18 cellular contexts compared by ENCODE assay signal in genomic region chr13:112170823-112171569, GRCh38.
DNase-seq lines count a peak whose midpoint lies in the region; ATAC-seq, FAIRE-seq and TF ChIP-seq lines count a peak whose summit lies in the region.
"Had no signal": no experiment of that assay in that cellular context is flagged by ENCODE, and none has a peak within 500 bp of the region (broad histone marks: within the 10 kb centered on the region; RNA-seq: fewer than 3 reads in every experiment).

No MANE protein-coding gene starts in this region.

- no peaks in the 10 kb centered on the region for H3K23me2 ChIP-seq in H1 (ENCODE audit: low read depth, low read length)

- ATAC-seq in HepG2, result peak; percentile 35; the same call in 1 of the 3 replicates
- ATAC-seq: HCT116 had no signal

- H3K4me1 ChIP-seq in H1 (replicated peaks in 1 of 4; ENCODE audit: control insufficient read depth in 3 of 4, insufficient read depth in 4 of 4, low read length in 3 of 4) (peaks cover 0 to 2% (median under 1%) of the 10 kb centered on the region in 4 experiments; a peak in 3 of 7 replicates), HepG2 (ENCODE audit: insufficient read depth, low read length) (no peaks in the 10 kb centered on the region), neural progenitor cell (peaks cover 24% of the 10 kb centered on the region)

- CTCF ChIA-PET in H1 (lab: Charles Lee; ENCODE audit: partially characterized antibody), result interaction anchor here (0.7 to 1.6 kb wide), 5 partner anchors 9 to 636 kb away, joined by 3 to 6 read pairs (median 4); no protein-coding TSS in a partner anchor
- CTCF ChIA-PET in HepG2 (lab: Yijun Ruan, JAX; ENCODE audit: low intra/inter-chr PET ratio, low total read pairs), result no interaction called here
- CTCF ChIA-PET in Calu3 (lab: Charles Lee), result no interaction called here

- H3K79me2 ChIP-seq in H1 (ENCODE audit: control insufficient read depth in 1 of 2, insufficient read depth in 2 of 2, low read length in 2 of 2) (no peaks in the 10 kb centered on the region), HepG2 (ENCODE audit: insufficient read depth, low read length) (no peaks in the 10 kb centered on the region), neural progenitor cell (ENCODE audit: low read depth) (no peaks in the 10 kb centered on the region)

- no peaks in the 10 kb centered on the region for H4K20me1 ChIP-seq in H1 (replicated peaks in 1 of 2; ENCODE audit: control insufficient read depth in 1 of 2, insufficient read depth in 2 of 2, low read length in 2 of 2)
- no peaks in the 10 kb centered on the region for H4K20me1 ChIP-seq in HepG2 (ENCODE audit: insufficient read depth, low read length)
- no peaks in the 10 kb centered on the region for H4K20me1 ChIP-seq in neural progenitor cell (ENCODE audit: low read depth)

- no peak overlapping the region; the same call in 1 of the 2 replicates for H2BK5ac ChIP-seq in H1 (ENCODE audit: low read depth, low read length)

- 93% methylated on average over 15 of the region's 15 CpGs; no CpG with 5 or more reads in 1 of the 2 experiments for WGBS in H1 (ENCODE audit: extremely low coverage in 1 of 2, insufficient coverage in 1 of 2, insufficient read length in 1 of 2, insufficient replicate concordance in 2 of 2, low coverage in 1 of 2, low lambda C conversion rate in 2 of 2, missing lambda C conversion rate in 1 of 2), 2 experiments
- 30% methylated on average over 7 of the region's 15 CpGs for WGBS in HepG2 (ENCODE audit: low lambda C conversion rate)

- H3K4ac ChIP-seq in H1 (replicated peaks; ENCODE audit: insufficient read length, low read depth, low read length), result no peak overlapping the region

- no peak overlapping the region for H3K56ac ChIP-seq in H1 (replicated peaks; ENCODE audit: insufficient read length, low read depth, low read length)

- H3K27me3 ChIP-seq in H1 (replicated peaks in 1 of 4; ENCODE audit: control insufficient read depth in 3 of 4, extremely low read depth in 1 of 4, insufficient read depth in 3 of 4, low read length in 3 of 4) (no peaks in the 10 kb centered on the region; a peak in 1 of 7 replicates), HepG2 (ENCODE audit: control insufficient read depth in 1 of 2, insufficient read depth in 2 of 2, low read length in 2 of 2) (peaks cover 5 to 59% of the 10 kb centered on the region in 2 experiments; a peak in 4 of 5 replicates), neural progenitor cell (no peaks in the 10 kb centered on the region), H7 (ENCODE audit: control insufficient read depth, insufficient read depth, low read length) (no peaks in the 10 kb centered on the region; the same call in 1 of the 2 replicates)

- peaks cover 48% of the 10 kb centered on the region for H3K4me1 Mint-ChIP-seq in neural progenitor cell
- no peaks in the 10 kb centered on the region for H3K4me1 Mint-ChIP-seq in endothelial cell (ENCODE audit: unreplicated experiment)
- H3K4me1 Mint-ChIP-seq in Calu3 (ENCODE audit: low read depth, unreplicated experiment), result no peaks in the 10 kb centered on the region

- H3K18ac ChIP-seq in H1 (ENCODE audit: extremely low read depth, low read length), result 0 out of 2 replicates have a peak overlapping the region, but pooled peaks have one; percentile 2

- H3K27me3 Mint-ChIP-seq in neural progenitor cell (ENCODE audit: insufficient read depth, low read depth) (peaks cover 10% of the 10 kb centered on the region), endothelial cell (ENCODE audit: unreplicated experiment) (peaks cover 4% of the 10 kb centered on the region), Calu3 (ENCODE audit: unreplicated experiment) (no peaks in the 10 kb centered on the region)

- peak overlapping the region; percentile 0; the same call in 1 of the 2 replicates for H4K8ac ChIP-seq in H1 (ENCODE audit: extremely low read depth, insufficient read depth, low read length)

- intact Hi-C loops in HepG2 (cut with micrococcal nuclease; ENCODE audit: unreplicated experiment), result no loop called here
- intact Hi-C loops in Calu3 (cut with micrococcal nuclease; ENCODE audit: unreplicated experiment), result no loop called here

- POLR2A ChIA-PET in H1 (lab: Charles Lee; ENCODE audit: partially characterized antibody), result interaction anchor here (1.4 kb wide), 1 partner anchor 10 kb away, joined by 4 read pairs; no protein-coding TSS in a partner anchor
- POLR2A ChIA-PET in HepG2 (lab: Yijun Ruan, JAX), result no interaction called here

- H2BK15ac ChIP-seq in H1 (ENCODE audit: low read length), result no peak overlapping the region

- DNase-seq in coronary artery (ENCODE audit: low spot score) (peak; percentile 54), H1 (ENCODE audit: low read depth in 1 of 2, low spot score in 2 of 2) (no peak), HepG2 (ENCODE audit: low spot score) (no peak), neural progenitor cell (ENCODE audit: low spot score) (no peak), endothelial cell (ENCODE audit: low spot score) (no peak), H7 (no peak), Calu3 (no peak)
- DNase-seq in stimulated activated CD8-positive, alpha-beta memory T cell treated with anti-CD3 and anti-CD28 coated beads, Interleukin-4, amount 100 ng/mL, for 48 hours, result no peak
- DNase-seq: C1 segment of cervical spinal cord; CD4-positive, alpha-beta memory T cell; COR-L47; DMS153; DND-41; GOT3; H9 had no signal

- in situ Hi-C loops in HepG2 (cut with HindIII; ENCODE audit: extremely low pct_ligation_motif_present, low pct_unique_long_range_greater_than_20kb), result no loop called here

- H3K9ac ChIP-seq in H1 (replicated peaks in 1 of 4; ENCODE audit: extremely low read depth in 1 of 4, low read depth in 3 of 4, low read length in 3 of 4), result no peak overlapping the region
- no peak overlapping the region for H3K9ac ChIP-seq in HepG2 (ENCODE audit: insufficient read depth, low read depth, low read length)
- no peak overlapping the region for H3K9ac ChIP-seq in neural progenitor cell

- BruUV-seq in HepG2 (replicated peaks; lab: Mats Ljungman, UMichigan) (no TSS peak), Calu3 (replicated peaks; lab: Mats Ljungman, UMichigan) (no TSS peak)

- H3K27ac ChIP-seq in coronary artery (no peak overlapping the region), H1 (ENCODE audit: low read depth, low read length) (no peak overlapping the region), HepG2 (ENCODE audit: extremely low read length, insufficient read depth, low read length) (no peak overlapping the region), neural progenitor cell (no peak overlapping the region)

- H3K27ac Mint-ChIP-seq in neural progenitor cell (peak overlapping the region; percentile 91), endothelial cell (ENCODE audit: unreplicated experiment) (no peak overlapping the region), Calu3 (ENCODE audit: unreplicated experiment) (no peak overlapping the region)
- H3K27ac Mint-ChIP-seq: CD4-positive, alpha-beta memory T cell; H9 had no signal

- H3K4me3 ChIP-seq in coronary artery, result no peak overlapping the region
- no peak overlapping the region for H3K4me3 ChIP-seq in H1 (ENCODE audit: extremely low read depth in 1 of 4, insufficient read depth in 2 of 4, low read depth in 3 of 4, low read length in 4 of 4)
- H3K4me3 ChIP-seq in HepG2 (replicated peaks in 1 of 3; ENCODE audit: insufficient read depth in 1 of 3, low read depth in 2 of 3, low read length in 3 of 3), result no peak overlapping the region
- no peak overlapping the region for H3K4me3 ChIP-seq in neural progenitor cell
- no peak overlapping the region for H3K4me3 ChIP-seq in H7 (ENCODE audit: insufficient read depth, low read depth, low read length)

- H3K9me3 ChIP-seq in H1 (ENCODE audit: insufficient read depth in 2 of 2, low read depth in 1 of 2, low read length in 1 of 2) (peaks cover 0 to 7% of the 10 kb centered on the region in 2 experiments; a peak in 2 of 4 replicates), HepG2 (ENCODE audit: low read length) (0 out of 2 replicates have a peak, but pooled peaks cover 5% of the 10 kb centered on the region), neural progenitor cell (ENCODE audit: low read depth) (peaks cover 6% of the 10 kb centered on the region)

- no peak overlapping the region for H2AK5ac ChIP-seq in H1 (ENCODE audit: low read depth, low read length)

- H3K23ac ChIP-seq in H1 (ENCODE audit: insufficient read length), result no peak overlapping the region

- no peak overlapping the region for H3K14ac ChIP-seq in H1 (ENCODE audit: insufficient read length)

- H3F3A ChIP-seq in neural progenitor cell (ENCODE audit: low read depth), result no peaks in the 10 kb centered on the region

- no peak overlapping the region for H2BK20ac ChIP-seq in H1 (ENCODE audit: low read length)

- FAIRE-seq in H1 (lab: Jason Lieb, UNC), result no peak
- no peak for FAIRE-seq in HepG2 (lab: Jason Lieb, UNC)
- FAIRE-seq: G401.6, GM12892 had no signal

- H3K36me3 Mint-ChIP-seq in neural progenitor cell, result no peaks in the 10 kb centered on the region
- H3K36me3 Mint-ChIP-seq in endothelial cell (ENCODE audit: low read depth, unreplicated experiment), result no peaks in the 10 kb centered on the region
- H3K36me3 Mint-ChIP-seq in Calu3 (ENCODE audit: insufficient read depth, unreplicated experiment), result no peaks in the 10 kb centered on the region
- H3K36me3 Mint-ChIP-seq: CD4-positive, alpha-beta memory T cell had no signal

- H4K91ac ChIP-seq in H1 (replicated peaks; ENCODE audit: insufficient read length, low read length), result no peak overlapping the region

- no peak overlapping the region for H2BK120ac ChIP-seq in H1 (replicated peaks; ENCODE audit: low read depth, low read length)

- TF ChIP-seq RAD21 in H1 (IDR thresholded peaks at IDR 0.05 in 1 of 2, conservative IDR thresholded peaks at IDR 0.05 in 1 of 2; ENCODE audit: low read depth in 2 of 2, low read length in 2 of 2) (no peak), HepG2 (CRISPR knock-in tag; IDR thresholded peaks at IDR 0.05) (no peak)

- H3K9me3 Mint-ChIP-seq in neural progenitor cell (peaks cover 15% of the 10 kb centered on the region), endothelial cell (ENCODE audit: unreplicated experiment) (no peaks in the 10 kb centered on the region), Calu3 (ENCODE audit: low read depth, unreplicated experiment) (peaks cover 8% of the 10 kb centered on the region)

- no peak overlapping the region for H2BK12ac ChIP-seq in H1 (ENCODE audit: low read depth, low read length)

- no peaks in the 10 kb centered on the region for H3K79me1 ChIP-seq in H1 (ENCODE audit: low read depth, low read length)

- no peak overlapping the region for H2AFZ ChIP-seq in H1 (ENCODE audit: low read length)
- no peak overlapping the region for H2AFZ ChIP-seq in HepG2 (ENCODE audit: low read length)
- no peak overlapping the region for H2AFZ ChIP-seq in neural progenitor cell (replicated peaks)

- TF ChIP-seq EP300 in H1 (IDR thresholded peaks at IDR 0.05; ENCODE audit: borderline replicate concordance in 1 of 2, low read depth in 2 of 2, low read length in 2 of 2), result no peak
- TF ChIP-seq EP300 in HepG2 (IDR thresholded peaks at IDR 0.05; ENCODE audit: low read depth in 2 of 2, low read length in 2 of 2), result no peak
- no peak for TF ChIP-seq EP300 in HepG2 (CRISPR knock-in tag; IDR thresholded peaks at IDR 0.05; ENCODE audit: borderline replicate concordance)

- H3K4me3 Mint-ChIP-seq in neural progenitor cell (no peak overlapping the region), endothelial cell (ENCODE audit: unreplicated experiment) (no peak overlapping the region), Calu3 (ENCODE audit: low read depth, unreplicated experiment) (no peak overlapping the region)
- H3K4me3 Mint-ChIP-seq: CD4-positive, alpha-beta memory T cell; H9 had no signal

- TF ChIP-seq POLR2A in H1 (IDR thresholded peaks at IDR 0.05; ENCODE audit: control extremely low read depth in 1 of 2, low read depth in 2 of 2, low read length in 2 of 2) (no peak), HepG2 (IDR thresholded peaks at IDR 0.05; ENCODE audit: insufficient read depth in 1 of 2, low read depth in 2 of 2, low read length in 2 of 2) (no peak)

- no peak overlapping the region for H3K4me2 ChIP-seq in H1 (ENCODE audit: insufficient read depth in 1 of 2, low read depth in 2 of 2, low read length in 2 of 2)
- H3K4me2 ChIP-seq in HepG2 (ENCODE audit: low read depth, low read length), result no peak overlapping the region
- H3K4me2 ChIP-seq in neural progenitor cell, result no peak overlapping the region

- TF ChIP-seq CTCF in coronary artery (IDR thresholded peaks at IDR 0.05), result no peak
- TF ChIP-seq CTCF in H1 (IDR thresholded peaks at IDR 0.05; ENCODE audit: control extremely low read depth in 1 of 3, insufficient read depth in 1 of 3, low read depth in 1 of 3, low read length in 3 of 3), result no peak
- no peak for TF ChIP-seq CTCF in HepG2 (CRISPR knock-in tag; IDR thresholded peaks at IDR 0.05)
- no peak for TF ChIP-seq CTCF in neural progenitor cell (IDR thresholded peaks at IDR 0.05)
- TF ChIP-seq CTCF in endothelial cell (IDR thresholded peaks at IDR 0.05; ENCODE audit: unreplicated experiment), result no peak
- no peak for TF ChIP-seq CTCF in Calu3 (IDR thresholded peaks at IDR 0.05; ENCODE audit: unreplicated experiment)

- H3K36me3 ChIP-seq in H1 (ENCODE audit: control insufficient read depth in 2 of 4, insufficient read depth in 4 of 4, low read length in 3 of 4) (no peaks in the 10 kb centered on the region), HepG2 (replicated peaks in 1 of 2; ENCODE audit: control insufficient read depth in 1 of 2, insufficient read depth in 2 of 2, low read length in 2 of 2) (no peaks in the 10 kb centered on the region), neural progenitor cell (no peaks in the 10 kb centered on the region), H7 (replicated peaks; ENCODE audit: control insufficient read depth, insufficient read depth, low read length) (no peaks in the 10 kb centered on the region)

- H4K5ac ChIP-seq in H1 (ENCODE audit: insufficient read length, low read depth, low read length), result no peak overlapping the region
